Comparison of ENCODE assay signal across 10 cellular contexts in the genomic region with DNA sequence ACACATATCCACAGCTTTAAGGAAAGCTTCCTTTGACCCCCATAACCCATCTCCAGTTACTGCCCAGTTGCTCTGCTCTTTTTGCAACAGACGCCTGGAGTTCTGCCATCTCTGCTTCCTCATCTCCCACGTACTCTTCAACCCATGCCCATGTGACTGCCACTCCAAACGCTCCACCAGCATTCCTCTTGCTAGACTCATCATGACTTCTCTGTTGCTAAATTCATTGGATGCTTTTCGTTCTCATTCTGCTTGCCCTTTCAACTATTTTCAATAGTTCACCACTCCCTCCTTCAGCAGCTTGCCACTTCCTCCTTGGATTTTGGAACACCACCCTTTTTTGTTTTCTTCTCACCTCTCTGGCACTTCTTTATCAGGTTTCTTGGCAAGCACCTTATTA. TPM values are rescaled to one million over a fixed set of nuclear protein-coding genes. Genes with fewer than 3 reads are reported as not detected.
DNase-seq lines count a peak whose midpoint lies in the region; ATAC-seq and TF ChIP-seq lines count a peak whose summit lies in the region.
"Had no signal": no experiment of that assay in that cellular context is flagged by ENCODE, and none has a peak within 500 bp of the region (broad histone marks: within the 10 kb centered on the region; RNA-seq: fewer than 3 reads in every experiment).

No MANE protein-coding gene starts in this region.

- TF ChIP-seq CTCF in epithelial cell of proximal tubule (conservative IDR thresholded peaks at IDR 0.05; ENCODE audit: low read depth, low read length), result no peak

- H2BK120ac ChIP-seq in trophoblast cell (ENCODE audit: insufficient read depth, low read length, poor library complexity), result no peak overlapping the region

- no peak overlapping the region for H4K8ac ChIP-seq in trophoblast cell (ENCODE audit: low read depth, low read length)

- H2BK12ac ChIP-seq in trophoblast cell (ENCODE audit: low read length), result no peak overlapping the region

- no peaks in the 10 kb centered on the region for H3K27me3 ChIP-seq in trophoblast cell (ENCODE audit: insufficient read depth, low read length)

- H3K23ac ChIP-seq in trophoblast cell (ENCODE audit: low read length), result no peak overlapping the region

- H3K18ac ChIP-seq in trophoblast cell (ENCODE audit: low read length), result no peak overlapping the region

- H3K14ac ChIP-seq in trophoblast cell (ENCODE audit: low read length), result no peak overlapping the region

- no peak overlapping the region for H3K4ac ChIP-seq in trophoblast cell (ENCODE audit: low read depth, low read length)

- no peaks in the 10 kb centered on the region for H3K9me3 ChIP-seq in trophoblast cell (ENCODE audit: insufficient read depth, low read depth, low read length)

- H2AFZ ChIP-seq in trophoblast cell (ENCODE audit: insufficient read depth, low read length, poor library complexity), result no peak overlapping the region

- no peak overlapping the region for H4K91ac ChIP-seq in trophoblast cell (ENCODE audit: low read depth, low read length)

- no peak overlapping the region for H2BK5ac ChIP-seq in trophoblast cell (ENCODE audit: low read depth, low read length, poor library complexity)

- H3K27me3 Mint-ChIP-seq in activated naive CD4-positive, alpha-beta T cell treated with anti-CD3 and anti-CD28 coated beads, Interleukin-2, amount 10 ng/mL, durations not matched to agents 7 days and 5 days, result peaks cover 35% of the 10 kb centered on the region
- no peaks in the 10 kb centered on the region for H3K27me3 Mint-ChIP-seq in activated naive CD8-positive, alpha-beta T cell treated with anti-CD3 and anti-CD28 coated beads, Interleukin-2, amount 50 U/mL, for 24 hours
- no peaks in the 10 kb centered on the region for H3K27me3 Mint-ChIP-seq in activated T-cell treated with anti-CD3 and anti-CD28 coated beads, Interleukin-2, amount 50 U/mL, for 24 hours

- no peak overlapping the region for H3K4me3 Mint-ChIP-seq in activated naive CD4-positive, alpha-beta T cell treated with anti-CD3 and anti-CD28 coated beads, Interleukin-2, amount 10 ng/mL, durations not matched to agents 7 days and 5 days
- H3K4me3 Mint-ChIP-seq in activated naive CD8-positive, alpha-beta T cell treated with anti-CD3 and anti-CD28 coated beads, Interleukin-2, amount 50 U/mL, for 24 hours, result no peak overlapping the region
- H3K4me3 Mint-ChIP-seq in activated T-cell treated with anti-CD3 and anti-CD28 coated beads, Interleukin-2, amount 50 U/mL, for 24 hours, result no peak overlapping the region

- H2AK5ac ChIP-seq in trophoblast cell (ENCODE audit: low read length), result no peak overlapping the region

- H3K9ac ChIP-seq in trophoblast cell (ENCODE audit: low read length), result no peak overlapping the region

- H3K9me3 Mint-ChIP-seq in activated naive CD4-positive, alpha-beta T cell treated with anti-CD3 and anti-CD28 coated beads, Interleukin-2, amount 10 ng/mL, durations not matched to agents 7 days and 5 days, result no peaks in the 10 kb centered on the region
- H3K9me3 Mint-ChIP-seq in activated naive CD8-positive, alpha-beta T cell treated with anti-CD3 and anti-CD28 coated beads, Interleukin-2, amount 50 U/mL, for 24 hours, result no peaks in the 10 kb centered on the region
- H3K9me3 Mint-ChIP-seq in activated T-cell treated with anti-CD3 and anti-CD28 coated beads, Interleukin-2, amount 50 U/mL, for 24 hours, result no peaks in the 10 kb centered on the region

- no peak overlapping the region for H3K27ac Mint-ChIP-seq in activated naive CD4-positive, alpha-beta T cell treated with anti-CD3 and anti-CD28 coated beads, Interleukin-2, amount 10 ng/mL, durations not matched to agents 7 days and 5 days
- no peak overlapping the region for H3K27ac Mint-ChIP-seq in activated naive CD8-positive, alpha-beta T cell treated with anti-CD3 and anti-CD28 coated beads, Interleukin-2, amount 50 U/mL, for 24 hours
- no peak overlapping the region for H3K27ac Mint-ChIP-seq in activated T-cell treated with anti-CD3 and anti-CD28 coated beads, Interleukin-2, amount 50 U/mL, for 24 hours

- no peak overlapping the region for H3K27ac ChIP-seq in trophoblast cell (ENCODE audit: low read depth, low read length)

- DNase-seq in DMS 273 treated with DMSO at 0.1 percent for 48 hours (lab: John Stamatoyannopoulos, UW) (peak; percentile 56), NCI-H226 (peak; percentile 87), epithelial cell of proximal tubule (ENCODE audit: low read depth) (peak; percentile 82), trophoblast cell (peak; percentile 72 to 91), cerebellum (ENCODE audit: low spot score) (no peak)
- DNase-seq in activated naive CD4-positive, alpha-beta T cell treated with anti-CD3 and anti-CD28 coated beads, Interleukin-2, amount 10 ng/mL, durations not matched to agents 7 days and 5 days, result no peak
- no peak for DNase-seq in activated naive CD8-positive, alpha-beta T cell treated with anti-CD3 and anti-CD28 coated beads, Interleukin-2, amount 50 U/mL, for 24 hours
- DNase-seq in activated T-cell treated with anti-CD3 and anti-CD28 coated beads, Interleukin-2, amount 50 U/mL, for 24 hours, result no peak

- H3K36me3 Mint-ChIP-seq in activated naive CD4-positive, alpha-beta T cell treated with anti-CD3 and anti-CD28 coated beads, Interleukin-2, amount 10 ng/mL, durations not matched to agents 7 days and 5 days, result peaks cover 17% of the 10 kb centered on the region
- peaks cover 13% of the 10 kb centered on the region for H3K36me3 Mint-ChIP-seq in activated naive CD8-positive, alpha-beta T cell treated with anti-CD3 and anti-CD28 coated beads, Interleukin-2, amount 50 U/mL, for 24 hours (ENCODE audit: low read depth)
- H3K36me3 Mint-ChIP-seq in activated T-cell treated with anti-CD3 and anti-CD28 coated beads, Interleukin-2, amount 50 U/mL, for 24 hours (ENCODE audit: low read depth), result peaks cover 19% of the 10 kb centered on the region

- peaks cover 6% of the 10 kb centered on the region for H3K79me1 ChIP-seq in trophoblast cell (ENCODE audit: low read length)

- peaks cover 24% of the 10 kb centered on the region for H3K4me1 Mint-ChIP-seq in activated naive CD4-positive, alpha-beta T cell treated with anti-CD3 and anti-CD28 coated beads, Interleukin-2, amount 10 ng/mL, durations not matched to agents 7 days and 5 days
- H3K4me1 Mint-ChIP-seq in activated naive CD8-positive, alpha-beta T cell treated with anti-CD3 and anti-CD28 coated beads, Interleukin-2, amount 50 U/mL, for 24 hours, result peaks cover 22% of the 10 kb centered on the region
- H3K4me1 Mint-ChIP-seq in activated T-cell treated with anti-CD3 and anti-CD28 coated beads, Interleukin-2, amount 50 U/mL, for 24 hours (ENCODE audit: low read depth), result peaks cover 21% of the 10 kb centered on the region

- H3K4me2 ChIP-seq in trophoblast cell (ENCODE audit: low read length), result no peak overlapping the region

- H3K79me2 ChIP-seq in trophoblast cell (ENCODE audit: control insufficient read depth, insufficient read depth, low read length, poor library complexity), result peaks cover 5% of the 10 kb centered on the region

- peaks cover 0 to 5% of the 10 kb centered on the region in 2 experiments for H3K4me1 ChIP-seq in trophoblast cell (ENCODE audit: control insufficient read depth in 1 of 2, insufficient read depth in 2 of 2, low read length in 2 of 2)

- WGBS in trophoblast cell (ENCODE audit: extremely low coverage, insufficient coverage, insufficient read length), result no CpG with 5 or more reads among the region's 4 CpGs

- H4K12ac ChIP-seq in trophoblast cell (ENCODE audit: low read depth, low read length), result no peak overlapping the region

- CTCF ChIA-PET in activated naive CD4-positive, alpha-beta T cell treated with anti-CD3 and anti-CD28 coated beads, Interleukin-2, amount 10 ng/mL, durations not matched to agents 7 days and 5 days (lab: Charles Lee), result interaction anchor here (1.6 kb wide), 1 partner anchor 8 kb away, joined by 3 read pairs; no protein-coding TSS in a partner anchor

- H3K36me3 ChIP-seq in trophoblast cell (ENCODE audit: control insufficient read depth in 1 of 2, insufficient read depth in 2 of 2, low read length in 2 of 2), result no peaks in the 10 kb centered on the region

- H3K4me3 ChIP-seq in epithelial cell of proximal tubule (ENCODE audit: low read depth, low read length), result no peak overlapping the region
- H3K4me3 ChIP-seq in trophoblast cell (ENCODE audit: low read depth, low read length), result no peak overlapping the region

- ATAC-seq in activated naive CD8-positive, alpha-beta T cell treated with anti-CD3 and anti-CD28 coated beads, Interleukin-2, amount 50 U/mL, for 24 hours, result no peak

RNA-seq across cellular contexts. Expression of a gene that starts 2.7 kb away (rescaled TPM):
- total RNA-seq in epithelial cell of proximal tubule, result 54.7 and 107 TPM in 2 replicates
- polyA plus RNA-seq in trophoblast cell (2013), result 28.5 and 32.1 TPM in 2 replicates
- 27.2 TPM for total RNA-seq in cerebellum

RNA-seq across cellular contexts. Expression of a gene that starts 21.8 kb away (rescaled TPM):
- total RNA-seq in epithelial cell of proximal tubule (0.22 and 0.40 TPM in 2 replicates), cerebellum (30.9 TPM)
- polyA plus RNA-seq in trophoblast cell (2013), result 0.34 and 0.35 TPM in 2 replicates

RNA-seq across cellular contexts. Expression of a gene that starts 25.7 kb away (rescaled TPM):
- total RNA-seq in epithelial cell of proximal tubule (34.4 and 41.2 TPM in 2 replicates), cerebellum (37.3 TPM)
- polyA plus RNA-seq in trophoblast cell (2013), result 9.5 and 9.7 TPM in 2 replicates

RNA-seq across cellular contexts. Expression of a gene that starts 29.0 kb away (rescaled TPM):
- total RNA-seq in epithelial cell of proximal tubule, result not detected in 2 replicates
- polyA plus RNA-seq in trophoblast cell (2013), result not detected in 2 replicates
- not detected for total RNA-seq in cerebellum
- total RNA-seq: mononuclear cell; T-helper 1 cell treated with Interleukin-12 subunit alpha and Interleukin-12 subunit beta and Interleukin-4 antibody, amounts not matched to agents 30 ng/mL and 1 ng/mL, for 36 hours had no signal

RNA-seq across cellular contexts. Expression of a gene that starts 39.1 kb away (rescaled TPM):
- 4.6 and 10.7 TPM in 2 replicates for total RNA-seq in epithelial cell of proximal tubule
- polyA plus RNA-seq in trophoblast cell (2013), result 0.15 and 0.31 TPM in 2 replicates
- total RNA-seq in cerebellum, result 0.73 TPM

Comparison
In these comparisons a context has a peak if more than half of its experiments do, and no peak if none do; other contexts are left out.
1. DNase-seq: peak in DMS 273 treated with DMSO at 0.1 percent for 48 hours (single experiment), NCI-H226 (single experiment), epithelial cell of proximal tubule (single experiment) and trophoblast cell (2 of 2); none in activated naive CD4-positive, alpha-beta T cell treated with anti-CD3 and anti-CD28 coated beads, Interleukin-2, amount 10 ng/mL, durations not matched to agents 7 days and 5 days (single experiment), activated naive CD8-positive, alpha-beta T cell treated with anti-CD3 and anti-CD28 coated beads, Interleukin-2, amount 50 U/mL, for 24 hours (single experiment), activated T-cell treated with anti-CD3 and anti-CD28 coated beads, Interleukin-2, amount 50 U/mL, for 24 hours (single experiment) and cerebellum (single experiment).
2. RNA of a gene that starts 21.8 kb away (total RNA-seq): 30.9 TPM in cerebellum (single experiment); 0.22 to 0.40 TPM in epithelial cell of proximal tubule; every median in the first group is over 10 times any median in the second.